Comparison of ENCODE assay signal across 18 cellular contexts in the genomic region with DNA sequence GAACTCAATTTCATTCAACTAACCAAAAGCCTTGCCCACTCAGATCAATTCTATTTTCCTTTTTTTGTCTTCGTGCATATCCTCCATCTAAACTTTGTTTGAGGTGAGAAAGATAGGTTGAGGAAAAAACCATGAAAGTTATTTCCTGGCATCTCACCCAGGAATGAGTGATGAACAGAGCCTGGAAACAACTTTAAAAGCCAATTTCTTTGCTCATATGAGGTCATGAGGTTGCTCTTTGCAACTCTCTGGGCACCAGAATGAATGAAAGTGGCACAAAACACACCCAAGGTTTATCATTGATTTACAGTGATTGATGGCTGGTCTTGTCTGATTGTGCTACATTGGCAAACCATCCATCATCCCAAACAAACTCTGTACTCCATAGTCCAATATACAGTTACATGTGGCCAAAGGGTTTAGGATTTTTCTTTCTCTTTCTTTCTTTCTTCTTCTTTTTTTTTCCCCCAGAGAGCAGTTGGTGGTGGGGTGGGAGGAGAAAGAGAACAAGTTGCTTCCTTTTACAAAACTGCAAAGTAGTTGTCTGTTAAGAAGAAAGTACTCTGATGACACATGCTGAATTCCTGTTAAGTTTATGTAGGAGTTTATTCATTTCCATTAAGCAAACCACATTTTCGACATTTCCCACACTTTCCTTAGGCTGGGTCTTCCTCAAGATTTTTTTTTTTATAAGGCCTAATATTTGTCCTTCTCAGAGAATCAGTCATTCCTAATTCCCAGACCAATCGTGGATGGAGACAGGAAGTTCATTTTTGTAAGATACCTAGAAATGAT.
A peak's percentile ranks its signal among the peaks of the same experiment; 100 is the strongest.
DNase-seq lines count a peak whose midpoint lies in the region; ATAC-seq and TF ChIP-seq lines count a peak whose summit lies in the region.
"Had no signal": no experiment of that assay in that cellular context is flagged by ENCODE, and none has a peak within 500 bp of the region (broad histone marks: within the 10 kb centered on the region; RNA-seq: fewer than 3 reads in every experiment).

No MANE protein-coding gene starts in this region.

- peak overlapping the region; percentile 23 for H3K4me2 ChIP-seq in BLaER1
- no peak overlapping the region for H3K4me2 ChIP-seq in mammary epithelial cell (ENCODE audit: insufficient read depth, low read depth, low read length)

- BruUV-seq in mammary epithelial cell (replicated peaks; lab: Mats Ljungman, UMichigan), result no TSS peak

- 47% methylated on average over 3 of the region's 3 CpGs for WGBS in mammary epithelial cell (ENCODE audit: low coverage, missing lambda C conversion rate)
- WGBS in right cardiac atrium, result 57% methylated on average over 3 of the region's 3 CpGs

- CTCF ChIA-PET in mammary epithelial cell (lab: Charles Lee; ENCODE audit: low non-redundant PET), result no interaction called here

- in situ Hi-C loops in KBM-7 (cut with MboI; ENCODE audit: low pct_unique_long_range_greater_than_20kb, low sequenced_read_pairs), result no loop called here
- in situ Hi-C loops in mammary epithelial cell (cut with MboI; ENCODE audit: low sequenced_read_pairs in 2 of 2), result no loop called here

- H3K36me3 ChIP-seq in BLaER1 (no peaks in the 10 kb centered on the region), mammary epithelial cell (ENCODE audit: insufficient read depth, low read length) (no peaks in the 10 kb centered on the region)
- H3K36me3 ChIP-seq: adrenal gland, gastrocnemius medialis, thoracic aorta had no signal

- no peak overlapping the region for H3K9ac ChIP-seq in BLaER1
- no peak overlapping the region for H3K9ac ChIP-seq in mammary epithelial cell (ENCODE audit: insufficient read depth, low read length)

- peaks cover 9% of the 10 kb centered on the region; the same call in 1 of the 2 replicates for H3K4me1 ChIP-seq in BLaER1
- peaks cover 18% of the 10 kb centered on the region for H3K4me1 ChIP-seq in mammary epithelial cell (ENCODE audit: insufficient read depth, low read length)
- H3K4me1 ChIP-seq in right cardiac atrium (ENCODE audit: control insufficient read depth, insufficient read depth, low read length), result no peaks in the 10 kb centered on the region
- H3K4me1 ChIP-seq: adrenal gland, gastrocnemius medialis had no signal

- TF ChIP-seq CTCF in mammary epithelial cell (conservative IDR thresholded peaks at IDR 0.05 in 1 of 2, IDR thresholded peaks at IDR 0.05 in 1 of 2; ENCODE audit: extremely low read depth in 1 of 2, insufficient read depth in 1 of 2, low read depth in 1 of 2, low read length in 2 of 2), result no peak

- H3K27ac ChIP-seq in BLaER1 (no peak overlapping the region), mammary epithelial cell (ENCODE audit: insufficient read depth, low read depth, low read length) (no peak overlapping the region), right cardiac atrium (ENCODE audit: low read length) (no peak overlapping the region)
- H3K27ac ChIP-seq: adrenal gland, C4-2B, gastrocnemius medialis, RWPE1, thoracic aorta had no signal

- H3K4me3 ChIP-seq in BLaER1 (no peak overlapping the region), mammary epithelial cell (replicated peaks in 1 of 3; ENCODE audit: insufficient read depth in 1 of 3, low read depth in 2 of 3, low read length in 3 of 3) (no peak overlapping the region), right cardiac atrium (ENCODE audit: low read length) (no peak overlapping the region)
- H3K4me3 ChIP-seq: adrenal gland, gastrocnemius medialis, thoracic aorta had no signal

- no peaks in the 10 kb centered on the region for H3K79me2 ChIP-seq in mammary epithelial cell (ENCODE audit: insufficient read depth, low read length)

- H3K9me3 ChIP-seq in BLaER1 (peaks cover 9% of the 10 kb centered on the region), mammary epithelial cell (replicated peaks; ENCODE audit: insufficient read depth, low read length) (no peaks in the 10 kb centered on the region), right cardiac atrium (ENCODE audit: control insufficient read depth, low read length) (no peaks in the 10 kb centered on the region)
- H3K9me3 ChIP-seq: adrenal gland, gastrocnemius medialis, thoracic aorta had no signal

- no peaks in the 10 kb centered on the region for H4K20me1 ChIP-seq in BLaER1
- H4K20me1 ChIP-seq in mammary epithelial cell (ENCODE audit: insufficient read depth, low read length), result no peaks in the 10 kb centered on the region

- ATAC-seq in activated CD4-positive, CD25-positive, alpha-beta regulatory T cell treated with anti-CD3 and anti-CD28 coated beads, Interleukin-2, amount 50 U/mL, for 24 hours, result no peak
- ATAC-seq in GM19467 (IDR thresholded peaks at IDR 0.05; ENCODE audit: unreplicated experiment), result no peak
- no peak for ATAC-seq in right cardiac atrium
- ATAC-seq: gastrocnemius medialis had no signal

- no peaks in the 10 kb centered on the region for H3K27me3 ChIP-seq in BLaER1
- H3K27me3 ChIP-seq in mammary epithelial cell (ENCODE audit: insufficient read depth, low read length), result no peaks in the 10 kb centered on the region
- no peaks in the 10 kb centered on the region for H3K27me3 ChIP-seq in right cardiac atrium (ENCODE audit: control insufficient read depth, insufficient read depth)
- H3K27me3 ChIP-seq: adrenal gland, gastrocnemius medialis had no signal

- intact Hi-C loops in mammary epithelial cell (cut with micrococcal nuclease), result no loop called here
- intact Hi-C loops in right cardiac atrium (cut with DNase I), result no loop called here

- dilution Hi-C loops in mammary epithelial cell (cut with HindIII; ENCODE audit: low sequenced_read_pairs), result no loop called here

- no peak overlapping the region for H2AFZ ChIP-seq in mammary epithelial cell (ENCODE audit: low read depth, low read length)

- peak; percentile 17 for DNase-seq in KBM-7
- peak; percentile 38 for DNase-seq in mammary epithelial cell
- peak; percentile 58 for DNase-seq in myocyte (ENCODE audit: low read depth)
- DNase-seq in mesenteric fat pad (ENCODE audit: low spot score), result no peak
- no peak for DNase-seq in right cardiac atrium
- DNase-seq: activated CD4-positive, alpha-beta T cell treated with anti-CD3 and anti-CD28 coated beads, Interleukin-2, amount 50 U/mL, for 4 hours; adrenal gland; DND-41; gastrocnemius medialis; midbrain; NCI-H524; occipital lobe had no signal

Comparison
In these comparisons a context has a peak if more than half of its experiments do, and no peak if none do; other contexts are left out.
1. DNase-seq: peak in KBM-7 (single experiment), mammary epithelial cell (single experiment) and myocyte (single experiment); none in mesenteric fat pad (single experiment) and right cardiac atrium (0 of 3).